9 cellular contexts compared by ENCODE assay signal in genomic region chr1:53899206-53899628, GRCh38. TPM values are rescaled to one million over a fixed set of nuclear protein-coding genes. Genes with fewer than 3 reads are reported as not detected.
DNase-seq lines count a peak whose midpoint lies in the region; ATAC-seq and TF ChIP-seq lines count a peak whose summit lies in the region.
"Had no signal": no experiment of that assay in that cellular context is flagged by ENCODE, and none has a peak within 500 bp of the region (broad histone marks: within the 10 kb centered on the region; RNA-seq: fewer than 3 reads in every experiment).

No MANE protein-coding gene starts in this region.

- peak; percentile 69 for DNase-seq in IMR-90
- peak; percentile 64 for DNase-seq in epithelial cell of proximal tubule (ENCODE audit: low read depth)
- peak in 1 of 2 donors; percentile 29 for DNase-seq in psoas muscle
- DNase-seq in NCI-H146 (lab: John Stamatoyannopoulos, UW), result no peak
- DNase-seq: NCI-H226 had no signal

- no peak overlapping the region; the same call in 1 of the 2 replicates for H4K91ac ChIP-seq in IMR-90 (ENCODE audit: insufficient read depth, low read depth, low read length)

- CTCF ChIA-PET in IMR-90 (lab: Yijun Ruan, JAX), result no interaction called here

- peaks cover 20% of the 10 kb centered on the region for H3K4me1 ChIP-seq in IMR-90 (ENCODE audit: control insufficient read depth, insufficient read depth, low read length)
- peaks cover 29% of the 10 kb centered on the region for H3K4me1 ChIP-seq in psoas muscle

- no CpG with 5 or more reads among the region's 2 CpGs for WGBS in IMR-90 (ENCODE audit: extremely low coverage in 2 of 2, insufficient read length in 1 of 2), 2 experiments
- WGBS in psoas muscle, 3 donors, result 6 to 12% (median 6%) methylated on average over 2 of the region's 2 CpGs

- H4K20me1 ChIP-seq in IMR-90 (ENCODE audit: insufficient read depth, low read length), result peaks cover 12% of the 10 kb centered on the region; the same call in 1 of the 2 replicates

- H3K23ac ChIP-seq in IMR-90 (ENCODE audit: low read depth, low read length), result no peak overlapping the region

- peaks cover 20% of the 10 kb centered on the region for H3K9me1 ChIP-seq in IMR-90 (ENCODE audit: insufficient read depth, low read length)

- H3K4me3 ChIP-seq in IMR-90 (ENCODE audit: insufficient read depth, low read depth, low read length) (no peak overlapping the region), epithelial cell of proximal tubule (ENCODE audit: low read depth, low read length) (no peak overlapping the region), psoas muscle (peak overlapping the region; percentile 39)

- peak overlapping the region in 1 of 2 experiments; percentile 36; a peak in 1 of 4 replicates for H4K8ac ChIP-seq in IMR-90 (ENCODE audit: low read depth in 2 of 2, low read length in 2 of 2)

- TF ChIP-seq POLR2A in IMR-90 (IDR thresholded peaks at IDR 0.05; ENCODE audit: low read depth, low read length), result no peak

- H3K9ac ChIP-seq in IMR-90 (ENCODE audit: low read depth, low read length), result no peak overlapping the region

- peak overlapping the region; percentile 64; the same call in 1 of the 2 replicates for H3K14ac ChIP-seq in IMR-90 (replicated peaks; ENCODE audit: low read depth, low read length)

- H2AK5ac ChIP-seq in IMR-90 (ENCODE audit: low read depth, low read length), result peak overlapping the region; percentile 90; the same call in 1 of the 2 replicates

- H4K5ac ChIP-seq in IMR-90 (ENCODE audit: low read depth, low read length), result no peak overlapping the region

- H2AFZ ChIP-seq in IMR-90 (replicated peaks; ENCODE audit: low read length, poor library complexity), result no peak overlapping the region

- in situ Hi-C loops in IMR-90 (cut with MboI; ENCODE audit: low sequenced_read_pairs), result no loop called here

- TF ChIP-seq CTCF in IMR-90 (conservative IDR thresholded peaks at IDR 0.05; ENCODE audit: low read depth, low read length), result no peak
- no peak for TF ChIP-seq CTCF in epithelial cell of proximal tubule (conservative IDR thresholded peaks at IDR 0.05; ENCODE audit: low read depth, low read length)
- no peak for TF ChIP-seq CTCF in psoas muscle (IDR thresholded peaks at IDR 0.05)

- no peak overlapping the region for H3K4ac ChIP-seq in IMR-90 (ENCODE audit: low read depth, low read length)

- H3K27me3 ChIP-seq in IMR-90 (ENCODE audit: control insufficient read depth, insufficient read depth, low read length) (no peaks in the 10 kb centered on the region), psoas muscle (ENCODE audit: insufficient read depth in 3 of 3, low read length in 2 of 3) (no peaks in the 10 kb centered on the region)

- no peak overlapping the region for H3K4me2 ChIP-seq in IMR-90 (ENCODE audit: low read depth, low read length)

- H3K36me3 ChIP-seq in IMR-90 (ENCODE audit: control insufficient read depth, insufficient read depth, low read length) (no peaks in the 10 kb centered on the region), psoas muscle (ENCODE audit: insufficient read depth in 1 of 2, low read depth in 1 of 2) (no peaks in the 10 kb centered on the region)

- H2BK20ac ChIP-seq in IMR-90 (ENCODE audit: low read depth, low read length), result no peak overlapping the region

- TF ChIP-seq RAD21 in IMR-90 (IDR thresholded peaks at IDR 0.05; ENCODE audit: low read length), result no peak

- peak; percentile 9; the same call in 1 of the 2 replicates for ATAC-seq in IMR-90 (ENCODE audit: low read depth)
- peak; percentile 69 to 83 (median 76) for ATAC-seq in psoas muscle
- no peak for ATAC-seq in HG03095 (IDR thresholded peaks at IDR 0.05; ENCODE audit: unreplicated experiment)
- ATAC-seq in HG03442 (IDR thresholded peaks at IDR 0.05; ENCODE audit: unreplicated experiment), result no peak
- ATAC-seq: activated T-helper 17 cell treated with anti-CD3 and anti-CD28 coated beads, Interleukin-2, amount 50 U/mL, for 72 hours had no signal

- H3K27ac ChIP-seq in IMR-90 (ENCODE audit: insufficient read depth, low read length) (no peak overlapping the region), psoas muscle (peak overlapping the region; percentile 74)

- no peak overlapping the region for H3K56ac ChIP-seq in IMR-90 (ENCODE audit: extremely low read depth, insufficient read depth, low read length)

- no peak overlapping the region for H2BK5ac ChIP-seq in IMR-90 (ENCODE audit: low read depth, low read length, poor library complexity, severe bottlenecking)

- intact Hi-C loops in IMR-90 (cut with micrococcal nuclease) (no loop called here), psoas muscle (cut with DNase I) (no loop called here)

- dilution Hi-C loops in IMR-90 (cut with HindIII; ENCODE audit: low sequenced_read_pairs, unreplicated experiment), result no loop called here

- H3K9me3 ChIP-seq in IMR-90 (ENCODE audit: control insufficient read depth, insufficient read depth, low read length) (no peaks in the 10 kb centered on the region), psoas muscle (no peaks in the 10 kb centered on the region)

- H2AK9ac ChIP-seq in IMR-90 (replicated peaks; ENCODE audit: low read depth, low read length, poor library complexity), result no peak overlapping the region

- peaks cover 0 to 3% of the 10 kb centered on the region in 2 experiments; a peak in 1 of 4 replicates for H3K79me1 ChIP-seq in IMR-90 (ENCODE audit: low read depth in 1 of 2, low read length in 2 of 2)

- H3K18ac ChIP-seq in IMR-90 (ENCODE audit: low read depth, low read length), result no peak overlapping the region

- POLR2A ChIA-PET in IMR-90 (lab: Charles Lee; ENCODE audit: unreplicated experiment), result no interaction called here

- no TSS peak for BruUV-seq in IMR-90 (replicated peaks; lab: Mats Ljungman, UMichigan)

- no peak overlapping the region for H2BK120ac ChIP-seq in IMR-90 (ENCODE audit: low read depth, low read length)

- no peak overlapping the region for H2BK15ac ChIP-seq in IMR-90 (ENCODE audit: low read depth, low read length)

TF ChIP-seq in IMR-90, 13 proteins besides CTCF, POLR2A, EP300 and RAD21:
- TF ChIP-seq CEBPB (IDR thresholded peaks at IDR 0.05; ENCODE audit: low read depth, low read length) (no peak), MXI1 (IDR thresholded peaks at IDR 0.05; ENCODE audit: borderline replicate concordance, low read depth, low read length) (no peak), MAZ (IDR thresholded peaks at IDR 0.05; ENCODE audit: borderline replicate concordance, low read depth, low read length) (no peak), ELK1 (IDR thresholded peaks at IDR 0.05; ENCODE audit: borderline replicate concordance, low read depth, low read length) (no peak), BHLHE40 (IDR thresholded peaks at IDR 0.05; ENCODE audit: low read depth, low read length) (no peak)

RNA-seq across cellular contexts. Expression of gene DIO1, which starts 5.2 kb away (rescaled TPM):
- total RNA-seq in IMR-90 (2012; rRNA removed) (not detected in 2 replicates), epithelial cell of proximal tubule (not detected in 2 replicates), psoas muscle (not detected)
- polyA plus RNA-seq in IMR-90 (2012; rRNA removed) (not detected in 2 replicates), psoas muscle (not detected)
- not detected in 2 replicates for polyA plus RNA-seq in IMR-90 (2012; cell fraction: cytosol; rRNA removed)
- polyA plus RNA-seq in IMR-90 (2012; cell fraction: nucleus; rRNA removed; ENCODE audit: low replicate concordance), result not detected in 2 replicates
- total RNA-seq: activated T-helper 17 cell treated with anti-CD3 and anti-CD28 coated beads, Interleukin-2, amount 50 U/mL, for 72 hours; T-helper 2 cell treated with Interferon-gamma antibody and Interleukin-4, amounts not matched to agents 100 ng/mL and 5 ng/mL, for 36 hours had no signal

RNA-seq across cellular contexts. Expression of gene YIPF1, which starts 9.6 kb away (rescaled TPM):
- 28.9 and 35.3 TPM in 2 replicates for total RNA-seq in IMR-90 (2012; rRNA removed)
- polyA plus RNA-seq in IMR-90 (2012; rRNA removed), result 22.2 and 23.7 TPM in 2 replicates
- polyA plus RNA-seq in IMR-90 (2012; cell fraction: cytosol; rRNA removed), result 9.2 and 17.1 TPM in 2 replicates
- polyA plus RNA-seq in IMR-90 (2012; cell fraction: nucleus; rRNA removed; ENCODE audit: low replicate concordance), result 4.9 and 20.7 TPM in 2 replicates
- total RNA-seq in epithelial cell of proximal tubule, result 27.6 and 32.4 TPM in 2 replicates
- 10 to 100 TPM; 11.8 to 23.3 (median 19.4) TPM for total RNA-seq in psoas muscle
- 10 to 100 TPM; 23.1 to 54.1 (median 25.1) TPM for polyA plus RNA-seq in psoas muscle

RNA-seq across cellular contexts. Expression of gene IFT25, which starts 46.3 kb away (rescaled TPM):
- total RNA-seq in IMR-90 (2012; rRNA removed) (9.1 and 30.0 TPM in 2 replicates), epithelial cell of proximal tubule (31.5 and 37.9 TPM in 2 replicates), psoas muscle (1 to 10 TPM; 4.9 to 5.8 (median 5.5) TPM)
- polyA plus RNA-seq in IMR-90 (2012; rRNA removed) (32.4 and 38.0 TPM in 2 replicates), psoas muscle (10 to 100 TPM in 1 of 3 donors, 1 to 10 TPM in 2; 4.6 to 10.3 (median 5.3) TPM)
- polyA plus RNA-seq in IMR-90 (2012; cell fraction: cytosol; rRNA removed), result 2.9 and 8.6 TPM in 2 replicates
- polyA plus RNA-seq in IMR-90 (2012; cell fraction: nucleus; rRNA removed; ENCODE audit: low replicate concordance), result 1.4 and 17.9 TPM in 2 replicates

RNA-seq across cellular contexts. Expression of gene LRRC42, which starts 46.9 kb away (rescaled TPM):
- total RNA-seq in IMR-90 (2012; rRNA removed), result 33.3 and 47.5 TPM in 2 replicates
- polyA plus RNA-seq in IMR-90 (2012; rRNA removed), result 38.6 and 39.9 TPM in 2 replicates
- 22.7 and 24.5 TPM in 2 replicates for polyA plus RNA-seq in IMR-90 (2012; cell fraction: cytosol; rRNA removed)
- polyA plus RNA-seq in IMR-90 (2012; cell fraction: nucleus; rRNA removed; ENCODE audit: low replicate concordance), result 11.2 and 23.1 TPM in 2 replicates
- total RNA-seq in epithelial cell of proximal tubule, result 46.7 and 48.0 TPM in 2 replicates
- total RNA-seq in psoas muscle, result 10 to 100 TPM; 10.0 to 16.9 (median 11.9) TPM
- 10 to 100 TPM; 11.0 to 14.7 (median 14.0) TPM for polyA plus RNA-seq in psoas muscle

Comparison
In these comparisons a context has a peak if more than half of its experiments do, and no peak if none do; other contexts are left out.
1. ATAC-seq: peak in IMR-90 (single experiment) and psoas muscle (4 of 4); none in HG03095 (single experiment) and HG03442 (single experiment).